In the genomic region with DNA sequence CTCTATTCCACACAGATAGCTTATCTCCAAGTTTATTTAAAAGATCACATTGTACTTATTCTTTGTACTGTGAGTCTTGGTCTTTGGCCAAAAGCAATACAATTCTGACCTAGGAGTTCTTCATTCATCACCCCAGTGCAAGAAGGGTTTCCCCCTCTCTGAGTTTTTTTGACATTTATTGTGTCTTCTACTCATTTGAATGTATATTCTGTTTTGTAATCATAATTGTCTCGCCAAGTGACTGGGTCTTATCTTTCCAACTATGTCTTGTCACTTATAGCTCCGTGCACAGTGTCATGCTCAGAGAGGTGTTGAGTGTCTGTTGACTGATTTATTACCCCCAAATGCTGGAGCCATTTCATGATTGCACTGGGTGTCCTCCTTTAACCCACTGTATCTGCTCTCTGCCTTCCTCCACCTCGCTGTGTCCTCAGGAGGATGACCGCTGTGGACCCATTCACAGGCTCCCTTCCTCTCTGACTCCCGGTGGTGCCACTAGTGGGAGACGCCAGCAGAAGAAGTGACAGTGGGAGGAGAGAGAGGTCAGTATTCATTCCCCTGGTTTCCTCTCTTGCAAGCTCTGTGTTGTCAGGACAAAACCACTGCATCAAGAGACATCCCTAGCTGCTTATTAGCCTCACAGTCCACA, we compare ENCODE assay signal across 2 cellular contexts.
TF ChIP-seq lines count a peak whose summit lies in the region.

No MANE protein-coding gene starts in this region.

TF ChIP-seq in HepG2, 621 proteins besides CTCF, POLR2A, EP300 and RAD21:
- TF ChIP-seq SOX5 (CRISPR knock-in tag; IDR thresholded peaks at IDR 0.05; ENCODE audit: borderline replicate concordance): 0 out of 2 replicates have a peak, but pooled peaks have one; percentile 11
- TF ChIP-seq RARG (CRISPR knock-in tag; IDR thresholded peaks at IDR 0.05; ENCODE audit: low read depth): no peak
- 0 out of 2 replicates have a peak, but pooled peaks have one; percentile 25 for TF ChIP-seq ZKSCAN5 (CRISPR knock-in tag; IDR thresholded peaks at IDR 0.05)

TF ChIP-seq in K562, 482 proteins besides CTCF, POLR2A, EP300 and RAD21:
- TF ChIP-seq, protein P1, sequence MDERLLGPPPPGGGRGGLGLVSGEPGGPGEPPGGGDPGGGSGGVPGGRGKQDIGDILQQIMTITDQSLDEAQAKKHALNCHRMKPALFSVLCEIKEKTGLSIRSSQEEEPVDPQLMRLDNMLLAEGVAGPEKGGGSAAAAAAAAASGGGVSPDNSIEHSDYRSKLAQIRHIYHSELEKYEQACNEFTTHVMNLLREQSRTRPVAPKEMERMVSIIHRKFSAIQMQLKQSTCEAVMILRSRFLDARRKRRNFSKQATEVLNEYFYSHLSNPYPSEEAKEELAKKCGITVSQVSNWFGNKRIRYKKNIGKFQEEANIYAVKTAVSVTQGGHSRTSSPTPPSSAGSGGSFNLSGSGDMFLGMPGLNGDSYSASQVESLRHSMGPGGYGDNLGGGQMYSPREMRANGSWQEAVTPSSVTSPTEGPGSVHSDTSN (CRISPR knock-in tag; IDR thresholded peaks at IDR 0.05; ENCODE audit: low read depth): 0 out of 2 replicates have a peak, but pooled peaks have one; percentile 25
- TF ChIP-seq, protein P1 (tag; conservative IDR thresholded peaks at IDR 0.05; ENCODE audit: low read depth): peak; percentile 95
- TF ChIP-seq PRMT5 (CRISPR knock-in tag; IDR thresholded peaks at IDR 0.05): no peak
- TF ChIP-seq, protein P2, sequence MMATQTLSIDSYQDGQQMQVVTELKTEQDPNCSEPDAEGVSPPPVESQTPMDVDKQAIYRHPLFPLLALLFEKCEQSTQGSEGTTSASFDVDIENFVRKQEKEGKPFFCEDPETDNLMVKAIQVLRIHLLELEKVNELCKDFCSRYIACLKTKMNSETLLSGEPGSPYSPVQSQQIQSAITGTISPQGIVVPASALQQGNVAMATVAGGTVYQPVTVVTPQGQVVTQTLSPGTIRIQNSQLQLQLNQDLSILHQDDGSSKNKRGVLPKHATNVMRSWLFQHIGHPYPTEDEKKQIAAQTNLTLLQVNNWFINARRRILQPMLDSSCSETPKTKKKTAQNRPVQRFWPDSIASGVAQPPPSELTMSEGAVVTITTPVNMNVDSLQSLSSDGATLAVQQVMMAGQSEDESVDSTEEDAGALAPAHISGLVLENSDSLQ (IDR thresholded peaks at IDR 0.05): peak; percentile 78
- TF ChIP-seq, protein P3, sequence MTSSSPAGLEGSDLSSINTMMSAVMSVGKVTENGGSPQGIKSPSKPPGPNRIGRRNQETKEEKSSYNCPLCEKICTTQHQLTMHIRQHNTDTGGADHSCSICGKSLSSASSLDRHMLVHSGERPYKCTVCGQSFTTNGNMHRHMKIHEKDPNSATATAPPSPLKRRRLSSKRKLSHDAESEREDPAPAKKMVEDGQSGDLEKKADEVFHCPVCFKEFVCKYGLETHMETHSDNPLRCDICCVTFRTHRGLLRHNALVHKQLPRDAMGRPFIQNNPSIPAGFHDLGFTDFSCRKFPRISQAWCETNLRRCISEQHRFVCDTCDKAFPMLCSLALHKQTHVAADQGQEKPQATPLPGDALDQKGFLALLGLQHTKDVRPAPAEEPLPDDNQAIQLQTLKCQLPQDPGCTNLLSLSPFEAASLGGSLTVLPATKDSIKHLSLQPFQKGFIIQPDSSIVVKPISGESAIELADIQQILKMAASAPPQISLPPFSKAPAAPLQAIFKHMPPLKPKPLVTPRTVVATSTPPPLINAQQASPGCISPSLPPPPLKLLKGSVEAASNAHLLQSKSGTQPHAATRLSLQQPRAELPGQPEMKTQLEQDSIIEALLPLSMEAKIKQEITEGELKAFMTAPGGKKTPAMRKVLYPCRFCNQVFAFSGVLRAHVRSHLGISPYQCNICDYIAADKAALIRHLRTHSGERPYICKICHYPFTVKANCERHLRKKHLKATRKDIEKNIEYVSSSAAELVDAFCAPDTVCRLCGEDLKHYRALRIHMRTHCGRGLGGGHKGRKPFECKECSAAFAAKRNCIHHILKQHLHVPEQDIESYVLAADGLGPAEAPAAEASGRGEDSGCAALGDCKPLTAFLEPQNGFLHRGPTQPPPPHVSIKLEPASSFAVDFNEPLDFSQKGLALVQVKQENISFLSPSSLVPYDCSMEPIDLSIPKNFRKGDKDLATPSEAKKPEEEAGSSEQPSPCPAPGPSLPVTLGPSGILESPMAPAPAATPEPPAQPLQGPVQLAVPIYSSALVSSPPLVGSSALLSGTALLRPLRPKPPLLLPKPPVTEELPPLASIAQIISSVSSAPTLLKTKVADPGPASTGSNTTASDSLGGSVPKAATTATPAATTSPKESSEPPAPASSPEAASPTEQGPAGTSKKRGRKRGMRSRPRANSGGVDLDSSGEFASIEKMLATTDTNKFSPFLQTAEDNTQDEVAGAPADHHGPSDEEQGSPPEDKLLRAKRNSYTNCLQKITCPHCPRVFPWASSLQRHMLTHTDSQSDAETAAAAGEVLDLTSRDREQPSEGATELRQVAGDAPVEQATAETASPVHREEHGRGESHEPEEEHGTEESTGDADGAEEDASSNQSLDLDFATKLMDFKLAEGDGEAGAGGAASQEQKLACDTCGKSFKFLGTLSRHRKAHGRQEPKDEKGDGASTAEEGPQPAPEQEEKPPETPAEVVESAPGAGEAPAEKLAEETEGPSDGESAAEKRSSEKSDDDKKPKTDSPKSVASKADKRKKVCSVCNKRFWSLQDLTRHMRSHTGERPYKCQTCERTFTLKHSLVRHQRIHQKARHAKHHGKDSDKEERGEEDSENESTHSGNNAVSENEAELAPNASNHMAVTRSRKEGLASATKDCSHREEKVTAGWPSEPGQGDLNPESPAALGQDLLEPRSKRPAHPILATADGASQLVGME (CRISPR knock-in tag; IDR thresholded peaks at IDR 0.05): no peak
- TF ChIP-seq SIX5 (IDR thresholded peaks at IDR 0.05; ENCODE audit: borderline replicate concordance in 1 of 2, insufficient read depth in 1 of 2, low read depth in 1 of 2, low read length in 2 of 2): no peak
- TF ChIP-seq BHLHE40 (IDR thresholded peaks at IDR 0.05; ENCODE audit: low read length): 0 out of 2 replicates have a peak, but pooled peaks have one; percentile 11
- peak; percentile 95 for TF ChIP-seq MEIS2 (IDR thresholded peaks at IDR 0.05; ENCODE audit: partially characterized antibody)
- no peak for TF ChIP-seq EGR1 (conservative IDR thresholded peaks at IDR 0.05)
